ENCODE assay signal across 24 cellular contexts in genomic region chr12:26034371-26035142, GRCh38.
DNase-seq lines count a peak whose midpoint lies in the region; FAIRE-seq and TF ChIP-seq lines count a peak whose summit lies in the region.
"Had no signal": no experiment of that assay in that cellular context is flagged by ENCODE, and none has a peak within 500 bp of the region (broad histone marks: within the 10 kb centered on the region; RNA-seq: fewer than 3 reads in every experiment).

No MANE protein-coding gene starts in this region.

- H3K36me3 Mint-ChIP-seq in nephron (ENCODE audit: low read depth), result no peaks in the 10 kb centered on the region
- no peaks in the 10 kb centered on the region for H3K36me3 Mint-ChIP-seq in Calu3 (ENCODE audit: insufficient read depth, unreplicated experiment)
- H3K36me3 Mint-ChIP-seq: IgD-negative memory B cell, T-cell had no signal

- H3K4me3 Mint-ChIP-seq in nephron, result no peak overlapping the region
- no peak overlapping the region for H3K4me3 Mint-ChIP-seq in Calu3 (ENCODE audit: low read depth, unreplicated experiment)
- H3K4me3 Mint-ChIP-seq: activated naive CD8-positive, alpha-beta T cell treated with anti-CD3 and anti-CD28 coated beads, Interleukin-2, amount 50 U/mL, for 24 hours; IgD-negative memory B cell; T-cell had no signal

- no TSS peak for BruUV-seq in Calu3 (replicated peaks; lab: Mats Ljungman, UMichigan)

- in situ Hi-C loops in astrocyte of the cerebellum (cut with HindIII; ENCODE audit: low sequenced_read_pairs), result no loop called here

- peak; percentile 27 for FAIRE-seq in H54 (lab: Jason Lieb, UNC)
- FAIRE-seq: endothelial cell of umbilical vein, GM18507 had no signal

- no peak for TF ChIP-seq POLR2A in H54 (IDR thresholded peaks at IDR 0.05; ENCODE audit: low read depth, low read length)

- peak; percentile 69 for DNase-seq in AG09309 (ENCODE audit: low read depth)
- DNase-seq in H54 (ENCODE audit: insufficient read length, low spot score), result no peak
- DNase-seq in astrocyte of the cerebellum (ENCODE audit: low read depth), result peak; percentile 42
- DNase-seq in GM19238 (ENCODE audit: insufficient read length, low spot score), result no peak
- DNase-seq in ureter (ENCODE audit: low spot score), result no peak
- DNase-seq in Calu3, result no peak
- DNase-seq in Kasumi-1 (lab: John Stamatoyannopoulos, UW), result no peak
- DNase-seq: activated CD4-positive, alpha-beta T cell treated with anti-CD3 and anti-CD28 coated beads for 48 hours; activated effector memory CD4-positive, alpha-beta T cell treated with Interleukin-2 at 50 U/mL for 16 hours; activated naive CD8-positive, alpha-beta T cell treated with anti-CD3 and anti-CD28 coated beads, Interleukin-2, amount 50 U/mL, for 24 hours; mammary epithelial cell; MM.1S; NCI-H748 treated with DMSO at 0.1 percent for 48 hours; ovary; right cardiac atrium; SHP77; stimulated activated CD4-positive, alpha-beta T cell treated with anti-CD3 and anti-CD28 coated beads, Interleukin-15, amount 100 ng/mL, for 24 hours; substantia nigra; T-cell had no signal

- no peaks in the 10 kb centered on the region for H3K27me3 Mint-ChIP-seq in nephron (ENCODE audit: low read depth)
- H3K27me3 Mint-ChIP-seq in Calu3 (ENCODE audit: unreplicated experiment), result no peaks in the 10 kb centered on the region
- H3K27me3 Mint-ChIP-seq: activated naive CD8-positive, alpha-beta T cell treated with anti-CD3 and anti-CD28 coated beads, Interleukin-2, amount 50 U/mL, for 24 hours; IgD-negative memory B cell; T-cell had no signal

- H3K4me1 Mint-ChIP-seq in nephron (peaks cover 36% of the 10 kb centered on the region), Calu3 (ENCODE audit: low read depth, unreplicated experiment) (peaks cover 6% of the 10 kb centered on the region)
- H3K4me1 Mint-ChIP-seq: activated naive CD8-positive, alpha-beta T cell treated with anti-CD3 and anti-CD28 coated beads, Interleukin-2, amount 50 U/mL, for 24 hours; T-cell had no signal

- H3K27ac Mint-ChIP-seq in nephron (peak overlapping the region; percentile 4 to 52 (median 46)), Calu3 (ENCODE audit: unreplicated experiment) (no peak overlapping the region)
- H3K27ac Mint-ChIP-seq: activated naive CD8-positive, alpha-beta T cell treated with anti-CD3 and anti-CD28 coated beads, Interleukin-2, amount 50 U/mL, for 24 hours; IgD-negative memory B cell; T-cell had no signal

- H3K9me3 Mint-ChIP-seq in nephron (no peaks in the 10 kb centered on the region), Calu3 (ENCODE audit: low read depth, unreplicated experiment) (no peaks in the 10 kb centered on the region)
- H3K9me3 Mint-ChIP-seq: activated naive CD8-positive, alpha-beta T cell treated with anti-CD3 and anti-CD28 coated beads, Interleukin-2, amount 50 U/mL, for 24 hours; IgD-negative memory B cell; T-cell had no signal

- CTCF ChIA-PET in Calu3 (lab: Charles Lee), result interaction anchor here (0.7 kb wide), 1 partner anchor 590 kb away, joined by 3 read pairs; no protein-coding TSS in a partner anchor

- H3K4me3 ChIP-seq in AG09309 (ENCODE audit: control insufficient read depth, low read depth, low read length), result no peak overlapping the region
- no peak overlapping the region for H3K4me3 ChIP-seq in astrocyte of the cerebellum (ENCODE audit: low read depth, low read length)
- H3K4me3 ChIP-seq: gastroesophageal sphincter, ovary had no signal

- intact Hi-C loops in Calu3 (cut with micrococcal nuclease; ENCODE audit: unreplicated experiment), result no loop called here

- no peak for TF ChIP-seq CTCF in AG09309 (IDR thresholded peaks at IDR 0.05; ENCODE audit: control insufficient read depth, insufficient read depth, low read depth, low read length, missing control alignments)
- no peak for TF ChIP-seq CTCF in astrocyte of the cerebellum (IDR thresholded peaks at IDR 0.05; ENCODE audit: low read depth, low read length, missing control alignments)
- TF ChIP-seq CTCF in nephron (IDR thresholded peaks at IDR 0.05; ENCODE audit: unreplicated experiment in 3 of 3), result no peak
- no peak for TF ChIP-seq CTCF in Calu3 (IDR thresholded peaks at IDR 0.05; ENCODE audit: unreplicated experiment)

Comparison
In these comparisons a context has a peak if more than half of its experiments do, and no peak if none do; other contexts are left out.
1. DNase-seq: peak in AG09309 (single experiment) and astrocyte of the cerebellum (single experiment); none in H54 (single experiment), GM19238 (single experiment), ureter (single experiment), Calu3 (single experiment) and Kasumi-1 (0 of 2).